In genomic region chr16:48546774-48547173, GRCh38 we compare ENCODE assay signal across 1 cellular context.
TF ChIP-seq lines count a peak whose summit lies in the region.

No MANE protein-coding gene starts in this region.

TF ChIP-seq in HepG2, 621 proteins besides CTCF, POLR2A, EP300 and RAD21 (continued from another document):
- TF ChIP-seq REL (CRISPR knock-in tag; conservative IDR thresholded peaks at IDR 0.05) (no peak), ZNF124 (CRISPR knock-in tag; IDR thresholded peaks at IDR 0.05) (no peak), TFDP1 (CRISPR knock-in tag; IDR thresholded peaks at IDR 0.05; ENCODE audit: borderline replicate concordance) (no peak), HINFP (CRISPR knock-in tag; IDR thresholded peaks at IDR 0.05; ENCODE audit: low read depth) (no peak), MATR3 (CRISPR knock-in tag; IDR thresholded peaks at IDR 0.05) (no peak), DMAP1 (CRISPR knock-in tag; IDR thresholded peaks at IDR 0.05) (0 out of 2 replicates have a peak, but pooled peaks have one; percentile 19), ZSCAN20 (CRISPR knock-in tag; IDR thresholded peaks at IDR 0.05; ENCODE audit: borderline replicate concordance) (no peak), GATAD1 (CRISPR knock-in tag; IDR thresholded peaks at IDR 0.05) (0 out of 2 replicates have a peak, but pooled peaks have one; percentile 40), SNRNP70 (IDR thresholded peaks at IDR 0.05; ENCODE audit: low read depth, low read length) (no peak), RBM22 (optimal IDR thresholded peaks at IDR 0.05; ENCODE audit: low read length) (no peak), MED13 (CRISPR knock-in tag; IDR thresholded peaks at IDR 0.05) (no peak), ZBTB4 (CRISPR knock-in tag; IDR thresholded peaks at IDR 0.05; ENCODE audit: borderline replicate concordance) (no peak), BORCS8-MEF2B (CRISPR knock-in tag; IDR thresholded peaks at IDR 0.05) (no peak), ZNF644 (CRISPR knock-in tag; IDR thresholded peaks at IDR 0.05; ENCODE audit: low read depth) (peak; percentile 62; the same call in 1 of the 2 replicates), ZNF232 (CRISPR knock-in tag; IDR thresholded peaks at IDR 0.05; ENCODE audit: borderline replicate concordance) (no peak), SCMH1 (CRISPR knock-in tag; IDR thresholded peaks at IDR 0.05; ENCODE audit: borderline replicate concordance) (no peak), ZFP36L1 (CRISPR knock-in tag; IDR thresholded peaks at IDR 0.05) (no peak), ZFP82 (CRISPR knock-in tag; IDR thresholded peaks at IDR 0.05; ENCODE audit: borderline replicate concordance) (no peak), HDAC1 (CRISPR knock-in tag; IDR thresholded peaks at IDR 0.05) (no peak), FOXK2 (IDR thresholded peaks at IDR 0.05) (peak; percentile 50; the same call in 1 of the 2 replicates), ZNF670 (CRISPR knock-in tag; IDR thresholded peaks at IDR 0.05; ENCODE audit: borderline replicate concordance) (no peak), MEIS2 (CRISPR knock-in tag; IDR thresholded peaks at IDR 0.05) (0 out of 2 replicates have a peak, but pooled peaks have one; percentile 26), POLR2G (IDR thresholded peaks at IDR 0.05; ENCODE audit: low read depth, low read length) (no peak), ZBTB37 (CRISPR knock-in tag; IDR thresholded peaks at IDR 0.05) (no peak), ARNTL (CRISPR knock-in tag; IDR thresholded peaks at IDR 0.05) (no peak), JUND (CRISPR knock-in tag; IDR thresholded peaks at IDR 0.05) (no peak), ZNF891 (CRISPR knock-in tag; IDR thresholded peaks at IDR 0.05) (no peak), LRRFIP1 (CRISPR knock-in tag; conservative IDR thresholded peaks at IDR 0.05) (no peak), SRSF1 (optimal IDR thresholded peaks at IDR 0.05; ENCODE audit: low read depth, low read length) (no peak), HMG20B (CRISPR knock-in tag; conservative IDR thresholded peaks at IDR 0.05) (no peak)
TF ChIP-seq in HepG2: peak in this region for 81.
